Comparison of ENCODE assay signal across 8 cellular contexts in genomic region chr14:103091883-103092222, GRCh38. TPM values are rescaled to one million over a fixed set of nuclear protein-coding genes. Genes with fewer than 3 reads are reported as not detected.
A peak's percentile ranks its signal among the peaks of the same experiment; 100 is the strongest.
DNase-seq lines count a peak whose midpoint lies in the region; ATAC-seq and TF ChIP-seq lines count a peak whose summit lies in the region.

No MANE protein-coding gene starts in this region.

- H3K4me3 ChIP-seq in SJSA1 (peak overlapping the region; percentile 41), iPS-15b (ENCODE audit: low read depth, low read length) (peak overlapping the region; percentile 26)

- CTCF ChIA-PET in activated CD4-positive, alpha-beta T cell treated with anti-CD3 and anti-CD28 coated beads, Interleukin-2, amount 10 ng/mL, durations not matched to agents 7 days and 5 days (lab: Charles Lee) = no interaction called here

- no peak overlapping the region for H3K27ac ChIP-seq in SJSA1

- H3K4me1 Mint-ChIP-seq in activated CD4-positive, alpha-beta T cell treated with anti-CD3 and anti-CD28 coated beads, Interleukin-2, amount 10 ng/mL, durations not matched to agents 7 days and 5 days = peaks cover 3% of the 10 kb centered on the region
- peaks cover 35% of the 10 kb centered on the region for H3K4me1 Mint-ChIP-seq in stimulated activated memory B cell treated with anti-CD40 and anti-IgM and Interleukin-4, amounts not matched to agents 10 μg/mL and 1 μg/mL and 100 μg/mL, for 72 hours
- H3K4me1 Mint-ChIP-seq in osteocyte (ENCODE audit: unreplicated experiment) = peaks cover 4% of the 10 kb centered on the region

- no peak for DNase-seq in activated CD4-positive, alpha-beta T cell treated with anti-CD3 and anti-CD28 coated beads, Interleukin-2, amount 10 ng/mL, durations not matched to agents 7 days and 5 days
- DNase-seq in activated CD4-positive, alpha-beta T cell treated with anti-CD3 and anti-CD28 coated beads, Interleukin-2, amount 50 U/mL, for 4 hours = no peak
- DNase-seq in SJSA1 (ENCODE audit: low read depth in 1 of 2, low spot score in 2 of 2) (no peak), COLO829 (ENCODE audit: low spot score) (no peak), osteocyte (ENCODE audit: extremely low spot score, unreplicated experiment) (no peak), iPS-NIHi7 (ENCODE audit: extremely low spot score) (no peak)

- no peaks in the 10 kb centered on the region for H3K36me3 Mint-ChIP-seq in activated CD4-positive, alpha-beta T cell treated with anti-CD3 and anti-CD28 coated beads, Interleukin-2, amount 10 ng/mL, durations not matched to agents 7 days and 5 days (ENCODE audit: low read depth)
- H3K36me3 Mint-ChIP-seq in stimulated activated memory B cell treated with anti-CD40 and anti-IgM and Interleukin-4, amounts not matched to agents 10 μg/mL and 1 μg/mL and 100 μg/mL, for 72 hours = no peaks in the 10 kb centered on the region
- H3K36me3 Mint-ChIP-seq in osteocyte (ENCODE audit: unreplicated experiment) = no peaks in the 10 kb centered on the region

- H3K9ac ChIP-seq in iPS-15b (ENCODE audit: low read depth, low read length) = no peak overlapping the region

- peak overlapping the region; percentile 54 for H3K27ac Mint-ChIP-seq in activated CD4-positive, alpha-beta T cell treated with anti-CD3 and anti-CD28 coated beads, Interleukin-2, amount 10 ng/mL, durations not matched to agents 7 days and 5 days
- no peak overlapping the region for H3K27ac Mint-ChIP-seq in stimulated activated memory B cell treated with anti-CD40 and anti-IgM and Interleukin-4, amounts not matched to agents 10 μg/mL and 1 μg/mL and 100 μg/mL, for 72 hours
- no peak overlapping the region for H3K27ac Mint-ChIP-seq in osteocyte (ENCODE audit: unreplicated experiment)

- no peak for TF ChIP-seq CTCF in osteocyte (IDR thresholded peaks at IDR 0.05)

- H3K27me3 Mint-ChIP-seq in activated CD4-positive, alpha-beta T cell treated with anti-CD3 and anti-CD28 coated beads, Interleukin-2, amount 10 ng/mL, durations not matched to agents 7 days and 5 days = no peaks in the 10 kb centered on the region
- peaks cover 12% of the 10 kb centered on the region for H3K27me3 Mint-ChIP-seq in stimulated activated memory B cell treated with anti-CD40 and anti-IgM and Interleukin-4, amounts not matched to agents 10 μg/mL and 1 μg/mL and 100 μg/mL, for 72 hours
- H3K27me3 Mint-ChIP-seq in osteocyte (ENCODE audit: unreplicated experiment) = peaks cover 5% of the 10 kb centered on the region

- H3K27me3 ChIP-seq in SJSA1 (replicated peaks) = no peaks in the 10 kb centered on the region
- H3K27me3 ChIP-seq in iPS-15b (ENCODE audit: control insufficient read depth, insufficient read depth, low read length) = peaks cover 5% of the 10 kb centered on the region

- no peak for ATAC-seq in stimulated activated memory B cell treated with anti-CD40 and anti-IgM and Interleukin-4, amounts not matched to agents 10 μg/mL and 1 μg/mL and 100 μg/mL, for 72 hours

- POLR2A ChIA-PET in activated CD4-positive, alpha-beta T cell treated with anti-CD3 and anti-CD28 coated beads, Interleukin-2, amount 10 ng/mL, durations not matched to agents 7 days and 5 days (lab: Charles Lee) = no interaction called here

- H3K4me1 ChIP-seq in SJSA1 (replicated peaks) (peaks cover 11% of the 10 kb centered on the region), iPS-15b (ENCODE audit: control insufficient read depth, insufficient read depth, low read length) (no peaks in the 10 kb centered on the region)

- no peaks in the 10 kb centered on the region for H3K9me3 Mint-ChIP-seq in activated CD4-positive, alpha-beta T cell treated with anti-CD3 and anti-CD28 coated beads, Interleukin-2, amount 10 ng/mL, durations not matched to agents 7 days and 5 days
- no peaks in the 10 kb centered on the region for H3K9me3 Mint-ChIP-seq in stimulated activated memory B cell treated with anti-CD40 and anti-IgM and Interleukin-4, amounts not matched to agents 10 μg/mL and 1 μg/mL and 100 μg/mL, for 72 hours
- no peaks in the 10 kb centered on the region for H3K9me3 Mint-ChIP-seq in osteocyte (ENCODE audit: unreplicated experiment)

- H3K9me3 ChIP-seq in SJSA1 (replicated peaks) = no peaks in the 10 kb centered on the region
- H3K9me3 ChIP-seq in iPS-15b (ENCODE audit: control insufficient read depth, insufficient read depth, low read length) = no peaks in the 10 kb centered on the region

- H3K36me3 ChIP-seq in SJSA1 = no peaks in the 10 kb centered on the region
- no peaks in the 10 kb centered on the region for H3K36me3 ChIP-seq in iPS-15b (ENCODE audit: control insufficient read depth, insufficient read depth, low read length)

- H3K4me3 Mint-ChIP-seq in activated CD4-positive, alpha-beta T cell treated with anti-CD3 and anti-CD28 coated beads, Interleukin-2, amount 10 ng/mL, durations not matched to agents 7 days and 5 days = no peak overlapping the region
- peak overlapping the region; percentile 51 for H3K4me3 Mint-ChIP-seq in stimulated activated memory B cell treated with anti-CD40 and anti-IgM and Interleukin-4, amounts not matched to agents 10 μg/mL and 1 μg/mL and 100 μg/mL, for 72 hours
- H3K4me3 Mint-ChIP-seq in osteocyte (ENCODE audit: unreplicated experiment) = no peak overlapping the region

RNA-seq across cellular contexts. Expression of gene EXOC3L4, which starts 2.7 kb away (rescaled TPM):
- not detected for total RNA-seq in activated CD4-positive, alpha-beta T cell treated with anti-CD3 and anti-CD28 coated beads, Interleukin-2, amount 10 ng/mL, durations not matched to agents 7 days and 5 days
- 0.50 TPM in 1 of 2 replicates, not detected in the other for total RNA-seq in SJSA1 (2014; rRNA removed; shearing (Covaris generic))
- 0.86 TPM in 1 of 2 replicates, not detected in the other for total RNA-seq in osteocyte

RNA-seq across cellular contexts. Expression of gene LBHD2, which starts 7.8 kb away (rescaled TPM):
- not detected for total RNA-seq in activated CD4-positive, alpha-beta T cell treated with anti-CD3 and anti-CD28 coated beads, Interleukin-2, amount 10 ng/mL, durations not matched to agents 7 days and 5 days
- total RNA-seq in SJSA1 (2014; rRNA removed; shearing (Covaris generic)) = 0.82 TPM in 1 of 2 replicates, not detected in the other
- total RNA-seq in osteocyte = not detected in 2 replicates

RNA-seq across cellular contexts. Expression of gene TNFAIP2, which starts 31.4 kb away (rescaled TPM):
- under 1 TPM in 1 of 2 experiments, not detected in 1; 0.60 TPM for total RNA-seq in activated CD4-positive, alpha-beta T cell treated with anti-CD3 and anti-CD28 coated beads, Interleukin-2, amount 10 ng/mL, durations not matched to agents 7 days and 5 days
- total RNA-seq in SJSA1 (2014; rRNA removed; shearing (Covaris generic)) = 28.4 and 43.0 TPM in 2 replicates
- 1.3 and 2.9 TPM in 2 replicates for total RNA-seq in osteocyte

RNA-seq across cellular contexts. Expression of gene CDC42BPB, which starts 34.5 kb away (rescaled TPM):
- 1 to 10 TPM in 1 of 2 experiments, under 1 TPM in 1; 0.81 to 1.1 TPM for total RNA-seq in activated CD4-positive, alpha-beta T cell treated with anti-CD3 and anti-CD28 coated beads, Interleukin-2, amount 10 ng/mL, durations not matched to agents 7 days and 5 days
- 53.4 and 56.5 TPM in 2 replicates for total RNA-seq in SJSA1 (2014; rRNA removed; shearing (Covaris generic))
- 99.0 and 102 TPM in 2 replicates for total RNA-seq in osteocyte
